ENCODE assay signal across 17 cellular contexts in the genomic region with DNA sequence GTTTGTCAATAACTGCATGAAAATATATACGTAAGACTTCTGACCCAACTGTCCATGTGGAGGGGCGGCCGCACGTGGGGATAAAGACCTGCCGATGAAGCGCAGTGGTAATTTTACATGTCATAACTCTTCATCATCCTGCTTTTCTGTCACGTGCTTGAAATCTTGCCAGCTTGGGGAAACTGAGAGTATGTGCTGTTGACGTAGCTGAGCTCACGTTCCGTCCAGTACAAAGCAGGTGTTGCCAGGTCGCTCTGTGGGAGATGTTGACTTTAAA.
"Had no signal": no experiment of that assay in that cellular context is flagged by ENCODE, and none has a peak within 500 bp of the region (broad histone marks: within the 10 kb centered on the region; RNA-seq: fewer than 3 reads in every experiment).

No MANE protein-coding gene starts in this region.

- H3K36me3 Mint-ChIP-seq: activated CD4-positive, alpha-beta memory T cell treated with anti-CD3 and anti-CD28 coated beads for 36 hours; activated CD8-positive, alpha-beta memory T cell treated with anti-CD3 and anti-CD28 coated beads, Interleukin-2, amount 10 ng/mL, durations not matched to agents 7 days and 5 days; immature natural killer cell had no signal

- H3K27me3 ChIP-seq: heart left ventricle, pancreas, stomach, thyroid gland had no signal

- DNase-seq: activated CD4-positive, alpha-beta memory T cell treated with anti-CD3 and anti-CD28 coated beads for 36 hours; activated CD8-positive, alpha-beta memory T cell treated with anti-CD3 and anti-CD28 coated beads, Interleukin-2, amount 10 ng/mL, durations not matched to agents 7 days and 5 days; activated naive CD4-positive, alpha-beta T cell treated with anti-CD3 and anti-CD28 coated beads for 36 hours; activated naive CD8-positive, alpha-beta T cell treated with anti-CD3 and anti-CD28 coated beads, Interleukin-2, amount 50 U/mL, for 24 hours; cortex of kidney; effector CD4-positive, alpha-beta T cell; foreskin melanocyte; immature natural killer cell; stimulated activated CD4-positive, alpha-beta T cell treated with anti-CD3 and anti-CD28 coated beads, Interleukin-12 subunit alpha, Interleukin-12 subunit beta, amount 100 ng/mL, for 4 hours; stimulated activated CD4-positive, alpha-beta T cell treated with anti-CD3 and anti-CD28 coated beads, Interleukin-2, amount 100 ng/mL, for 24 hours; stomach; thyroid gland; WERI-Rb-1 had no signal

- H3K27ac Mint-ChIP-seq: activated CD4-positive, alpha-beta memory T cell treated with anti-CD3 and anti-CD28 coated beads for 36 hours; activated CD8-positive, alpha-beta memory T cell treated with anti-CD3 and anti-CD28 coated beads, Interleukin-2, amount 10 ng/mL, durations not matched to agents 7 days and 5 days; activated naive CD4-positive, alpha-beta T cell treated with anti-CD3 and anti-CD28 coated beads for 36 hours; activated naive CD8-positive, alpha-beta T cell treated with anti-CD3 and anti-CD28 coated beads, Interleukin-2, amount 50 U/mL, for 24 hours; activated T-helper 2 cell treated with anti-CD3 and anti-CD28 coated beads, Interferon-gamma antibody, Interleukin-2, Interleukin-4, amounts not matched to agents 10 μg/mL and 5 μg/mL and 100 μg/mL, durations not matched to agents 14 hours and 24 hours and 36 hours; immature natural killer cell; mesothelial cell of epicardium had no signal

- H3K36me3 ChIP-seq: pancreas, thyroid gland, WERI-Rb-1 had no signal

- H3K4me3 Mint-ChIP-seq: activated CD4-positive, alpha-beta memory T cell treated with anti-CD3 and anti-CD28 coated beads for 36 hours; activated CD8-positive, alpha-beta memory T cell treated with anti-CD3 and anti-CD28 coated beads, Interleukin-2, amount 10 ng/mL, durations not matched to agents 7 days and 5 days; activated naive CD4-positive, alpha-beta T cell treated with anti-CD3 and anti-CD28 coated beads for 36 hours; activated naive CD8-positive, alpha-beta T cell treated with anti-CD3 and anti-CD28 coated beads, Interleukin-2, amount 50 U/mL, for 24 hours; immature natural killer cell; mesothelial cell of epicardium had no signal

- H3K4me3 ChIP-seq: heart left ventricle, pancreas, stomach, thyroid gland had no signal

- ATAC-seq: activated CD8-positive, alpha-beta memory T cell treated with anti-CD3 and anti-CD28 coated beads, Interleukin-2, amount 10 ng/mL, durations not matched to agents 7 days and 5 days; activated naive CD8-positive, alpha-beta T cell treated with anti-CD3 and anti-CD28 coated beads, Interleukin-2, amount 50 U/mL, for 24 hours; pancreas had no signal

- H3K27ac ChIP-seq: pancreas, thyroid gland, WERI-Rb-1 had no signal

- H3K9me3 Mint-ChIP-seq: activated CD4-positive, alpha-beta memory T cell treated with anti-CD3 and anti-CD28 coated beads for 36 hours; activated naive CD8-positive, alpha-beta T cell treated with anti-CD3 and anti-CD28 coated beads, Interleukin-2, amount 50 U/mL, for 24 hours; activated T-helper 2 cell treated with anti-CD3 and anti-CD28 coated beads, Interferon-gamma antibody, Interleukin-2, Interleukin-4, amounts not matched to agents 10 μg/mL and 5 μg/mL and 100 μg/mL, durations not matched to agents 14 hours and 24 hours and 36 hours; immature natural killer cell; mesothelial cell of epicardium had no signal

- H3K27me3 Mint-ChIP-seq: activated CD4-positive, alpha-beta memory T cell treated with anti-CD3 and anti-CD28 coated beads for 36 hours; activated naive CD8-positive, alpha-beta T cell treated with anti-CD3 and anti-CD28 coated beads, Interleukin-2, amount 50 U/mL, for 24 hours had no signal

- H3K9me3 ChIP-seq: heart left ventricle, pancreas, stomach, thyroid gland had no signal
